ENCODE assay signal across 21 cellular contexts in genomic region chr1:204317170-204317569, GRCh38. TPM values are rescaled to one million over a fixed set of nuclear protein-coding genes. Genes with fewer than 3 reads are reported as not detected.
"Had no signal": no experiment of that assay in that cellular context is flagged by ENCODE, and none has a peak within 500 bp of the region (broad histone marks: within the 10 kb centered on the region; RNA-seq: fewer than 3 reads in every experiment).

No MANE protein-coding gene starts in this region.

- H3K4me3 ChIP-seq: neural progenitor cell, sigmoid colon, spleen, thoracic aorta, upper lobe of right lung had no signal

- ATAC-seq: activated CD8-positive, alpha-beta memory T cell treated with anti-CD3 and anti-CD28 coated beads, Interleukin-2, amount 10 ng/mL, durations not matched to agents 7 days and 5 days; activated CD8-positive, alpha-beta T cell treated with anti-CD3 and anti-CD28 coated beads for 36 hours; activated naive CD4-positive, alpha-beta T cell treated with anti-CD3 and anti-CD28 coated beads, Interleukin-2, amount 50 U/mL, for 72 hours; esophagus mucosa; naive thymus-derived CD4-positive, alpha-beta T cell; upper lobe of right lung had no signal

- DNase-seq: activated CD4-positive, alpha-beta T cell treated with anti-CD3 and anti-CD28 coated beads, Interleukin-2, amount 10 ng/mL, durations not matched to agents 7 days and 5 days; activated CD4-positive, CD25-positive, alpha-beta regulatory T cell treated with anti-CD3 and anti-CD28 coated beads, Interleukin-2, amount 50 U/mL, for 72 hours; activated CD8-positive, alpha-beta memory T cell treated with anti-CD3 and anti-CD28 coated beads, Interleukin-2, amount 10 ng/mL, durations not matched to agents 7 days and 5 days; activated CD8-positive, alpha-beta T cell treated with anti-CD3 and anti-CD28 coated beads for 36 hours; central memory CD4-positive, alpha-beta T cell; effector memory CD4-positive, alpha-beta T cell; glutamatergic neuron; hippocampal formation; naive thymus-derived CD4-positive, alpha-beta T cell; sigmoid colon; spleen; stimulated activated CD4-positive, alpha-beta T cell treated with anti-CD3 and anti-CD28 coated beads, Interleukin-4, amount 100 ng/mL, for 24 hours; stimulated activated naive CD4-positive, alpha-beta T cell treated with Interleukin-2 at 50 U/mL for 16 hours; upper lobe of right lung had no signal

- FAIRE-seq: astrocyte, colon, frontal cortex had no signal

- H3K4me2 ChIP-seq: neural progenitor cell had no signal

- H3K27me3 ChIP-seq: neural progenitor cell, sigmoid colon, upper lobe of right lung had no signal

- H3K9ac ChIP-seq: neural progenitor cell had no signal

- H3K36me3 ChIP-seq: neural progenitor cell, sigmoid colon, spleen, thoracic aorta, upper lobe of right lung had no signal

- H2AFZ ChIP-seq: neural progenitor cell had no signal

- H3K9me3 ChIP-seq: sigmoid colon, spleen, thoracic aorta, upper lobe of right lung had no signal

- H3K27ac ChIP-seq: neural progenitor cell, sigmoid colon, spleen, thoracic aorta, upper lobe of right lung had no signal

RNA-seq across cellular contexts. Expression of gene PLEKHA6, which starts 42.6 kb away (rescaled TPM):
- total RNA-seq: activated CD4-positive, alpha-beta T cell treated with anti-CD3 and anti-CD28 coated beads, Interleukin-2, amount 10 ng/mL, durations not matched to agents 7 days and 5 days had no signal
